1 cellular context compared by ENCODE assay signal in the genomic region with DNA sequence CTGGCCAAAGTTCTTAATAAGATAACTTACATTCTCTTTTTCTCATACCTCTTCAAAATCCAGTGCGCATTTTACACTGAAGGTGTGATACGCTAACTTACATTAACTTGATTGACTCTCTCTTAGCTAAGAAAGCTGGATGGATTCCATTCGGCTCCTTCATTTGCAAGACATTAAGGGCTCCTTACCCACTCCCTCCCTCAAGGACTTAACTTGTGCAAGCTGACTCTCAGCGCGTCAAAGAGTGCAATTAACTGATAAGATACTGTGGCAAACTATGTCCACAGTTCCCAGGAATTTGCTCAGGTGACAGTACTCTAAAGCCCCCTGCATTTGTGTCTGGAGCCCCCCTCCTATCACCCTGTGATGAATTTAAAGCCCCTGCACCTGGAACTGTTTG.
TF ChIP-seq lines count a peak whose summit lies in the region.

No MANE protein-coding gene starts in this region.

TF ChIP-seq in GM23338, 12 proteins besides CTCF, POLR2A, EP300 and RAD21 (continued from another document):
- TF ChIP-seq, protein P1, sequence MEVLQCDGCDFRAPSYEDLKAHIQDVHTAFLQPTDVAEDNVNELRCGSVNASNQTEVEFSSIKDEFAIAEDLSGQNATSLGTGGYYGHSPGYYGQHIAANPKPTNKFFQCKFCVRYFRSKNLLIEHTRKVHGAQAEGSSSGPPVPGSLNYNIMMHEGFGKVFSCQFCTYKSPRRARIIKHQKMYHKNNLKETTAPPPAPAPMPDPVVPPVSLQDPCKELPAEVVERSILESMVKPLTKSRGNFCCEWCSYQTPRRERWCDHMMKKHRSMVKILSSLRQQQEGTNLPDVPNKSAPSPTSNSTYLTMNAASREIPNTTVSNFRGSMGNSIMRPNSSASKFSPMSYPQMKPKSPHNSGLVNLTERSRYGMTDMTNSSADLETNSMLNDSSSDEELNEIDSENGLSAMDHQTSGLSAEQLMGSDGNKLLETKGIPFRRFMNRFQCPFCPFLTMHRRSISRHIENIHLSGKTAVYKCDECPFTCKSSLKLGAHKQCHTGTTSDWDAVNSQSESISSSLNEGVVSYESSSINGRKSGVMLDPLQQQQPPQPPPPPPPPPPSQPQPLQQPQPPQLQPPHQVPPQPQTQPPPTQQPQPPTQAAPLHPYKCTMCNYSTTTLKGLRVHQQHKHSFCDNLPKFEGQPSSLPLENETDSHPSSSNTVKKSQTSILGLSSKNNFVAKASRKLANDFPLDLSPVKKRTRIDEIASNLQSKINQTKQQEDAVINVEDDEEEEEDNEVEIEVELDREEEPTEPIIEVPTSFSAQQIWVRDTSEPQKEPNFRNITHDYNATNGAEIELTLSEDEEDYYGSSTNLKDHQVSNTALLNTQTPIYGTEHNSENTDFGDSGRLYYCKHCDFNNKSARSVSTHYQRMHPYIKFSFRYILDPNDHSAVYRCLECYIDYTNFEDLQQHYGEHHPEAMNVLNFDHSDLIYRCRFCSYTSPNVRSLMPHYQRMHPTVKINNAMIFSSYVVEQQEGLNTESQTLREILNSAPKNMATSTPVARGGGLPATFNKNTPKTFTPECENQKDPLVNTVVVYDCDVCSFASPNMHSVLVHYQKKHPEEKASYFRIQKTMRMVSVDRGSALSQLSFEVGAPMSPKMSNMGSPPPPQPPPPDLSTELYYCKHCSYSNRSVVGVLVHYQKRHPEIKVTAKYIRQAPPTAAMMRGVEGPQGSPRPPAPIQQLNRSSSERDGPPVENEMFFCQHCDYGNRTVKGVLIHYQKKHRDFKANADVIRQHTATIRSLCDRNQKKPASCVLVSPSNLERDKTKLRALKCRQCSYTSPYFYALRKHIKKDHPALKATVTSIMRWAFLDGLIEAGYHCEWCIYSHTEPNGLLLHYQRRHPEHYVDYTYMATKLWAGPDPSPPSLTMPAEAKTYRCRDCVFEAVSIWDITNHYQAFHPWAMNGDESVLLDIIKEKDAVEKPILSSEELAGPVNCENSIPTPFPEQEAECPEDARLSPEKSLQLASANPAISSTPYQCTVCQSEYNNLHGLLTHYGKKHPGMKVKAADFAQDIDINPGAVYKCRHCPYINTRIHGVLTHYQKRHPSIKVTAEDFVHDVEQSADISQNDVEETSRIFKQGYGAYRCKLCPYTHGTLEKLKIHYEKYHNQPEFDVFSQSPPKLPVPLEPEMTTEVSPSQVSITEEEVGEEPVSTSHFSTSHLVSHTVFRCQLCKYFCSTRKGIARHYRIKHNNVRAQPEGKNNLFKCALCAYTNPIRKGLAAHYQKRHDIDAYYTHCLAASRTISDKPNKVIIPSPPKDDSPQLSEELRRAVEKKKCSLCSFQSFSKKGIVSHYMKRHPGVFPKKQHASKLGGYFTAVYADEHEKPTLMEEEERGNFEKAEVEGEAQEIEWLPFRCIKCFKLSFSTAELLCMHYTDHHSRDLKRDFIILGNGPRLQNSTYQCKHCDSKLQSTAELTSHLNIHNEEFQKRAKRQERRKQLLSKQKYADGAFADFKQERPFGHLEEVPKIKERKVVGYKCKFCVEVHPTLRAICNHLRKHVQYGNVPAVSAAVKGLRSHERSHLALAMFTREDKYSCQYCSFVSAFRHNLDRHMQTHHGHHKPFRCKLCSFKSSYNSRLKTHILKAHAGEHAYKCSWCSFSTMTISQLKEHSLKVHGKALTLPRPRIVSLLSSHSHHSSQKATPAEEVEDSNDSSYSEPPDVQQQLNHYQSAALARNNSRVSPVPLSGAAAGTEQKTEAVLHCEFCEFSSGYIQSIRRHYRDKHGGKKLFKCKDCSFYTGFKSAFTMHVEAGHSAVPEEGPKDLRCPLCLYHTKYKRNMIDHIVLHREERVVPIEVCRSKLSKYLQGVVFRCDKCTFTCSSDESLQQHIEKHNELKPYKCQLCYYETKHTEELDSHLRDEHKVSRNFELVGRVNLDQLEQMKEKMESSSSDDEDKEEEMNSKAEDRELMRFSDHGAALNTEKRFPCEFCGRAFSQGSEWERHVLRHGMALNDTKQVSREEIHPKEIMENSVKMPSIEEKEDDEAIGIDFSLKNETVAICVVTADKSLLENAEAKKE (CRISPR knock-in tag; IDR thresholded peaks at IDR 0.05): no peak
- TF ChIP-seq ZNF331 (CRISPR knock-in tag; IDR thresholded peaks at IDR 0.05; ENCODE audit: low read depth) (no peak), ZNF114 (CRISPR knock-in tag; IDR thresholded peaks at IDR 0.05) (no peak), JUNB (IDR thresholded peaks at IDR 0.05; ENCODE audit: unreplicated experiment) (no peak), CREB1 (CRISPR knock-in tag; IDR thresholded peaks at IDR 0.05; ENCODE audit: low read depth) (no peak)
